8 cellular contexts compared by ENCODE assay signal in the genomic region with DNA sequence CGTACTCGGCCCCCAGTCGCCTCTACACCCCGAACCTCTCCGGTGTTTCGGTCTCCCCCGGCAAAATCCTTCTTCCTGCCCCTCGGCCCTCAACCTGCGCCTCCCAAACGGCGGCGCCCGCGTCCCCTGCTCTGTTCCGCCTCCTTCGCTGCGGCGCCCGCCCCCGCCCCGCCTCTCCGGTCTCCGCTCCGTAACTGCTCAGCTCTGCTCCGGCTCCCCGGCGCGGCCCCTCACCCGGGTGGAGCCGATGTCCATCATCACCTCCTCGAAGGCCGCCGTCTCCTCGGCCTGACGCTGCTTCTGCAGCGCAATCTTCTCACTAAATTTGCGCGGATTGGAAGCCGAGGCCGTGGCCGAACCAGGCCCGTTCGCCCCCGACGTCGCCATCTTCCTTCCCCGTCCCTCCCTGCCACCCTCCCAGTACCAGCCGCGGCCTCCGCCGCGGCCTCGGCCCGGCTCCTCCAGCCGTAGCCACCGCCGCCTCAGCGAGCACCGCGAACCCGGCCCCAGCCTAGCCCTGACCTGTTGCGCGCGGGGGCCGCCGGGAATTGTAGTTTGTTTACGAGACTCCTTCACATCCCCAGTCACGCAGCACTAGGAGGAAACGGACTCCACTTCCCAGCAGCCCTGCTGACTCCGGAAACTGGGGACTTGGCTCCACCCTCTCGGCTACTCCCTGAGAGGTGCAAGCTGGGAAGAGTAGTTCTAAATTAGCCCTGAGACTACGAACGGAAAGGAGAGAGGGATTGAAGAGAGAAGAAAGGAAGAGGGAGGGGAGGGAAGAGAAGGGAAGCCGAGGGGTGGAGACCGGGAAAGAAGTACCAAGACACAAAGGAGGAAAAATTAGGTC. TPM values are rescaled to one million over a fixed set of nuclear protein-coding genes. Genes with fewer than 3 reads are reported as not detected.
DNase-seq lines count a peak whose midpoint lies in the region; ATAC-seq, FAIRE-seq and TF ChIP-seq lines count a peak whose summit lies in the region.

A gene with protein sequence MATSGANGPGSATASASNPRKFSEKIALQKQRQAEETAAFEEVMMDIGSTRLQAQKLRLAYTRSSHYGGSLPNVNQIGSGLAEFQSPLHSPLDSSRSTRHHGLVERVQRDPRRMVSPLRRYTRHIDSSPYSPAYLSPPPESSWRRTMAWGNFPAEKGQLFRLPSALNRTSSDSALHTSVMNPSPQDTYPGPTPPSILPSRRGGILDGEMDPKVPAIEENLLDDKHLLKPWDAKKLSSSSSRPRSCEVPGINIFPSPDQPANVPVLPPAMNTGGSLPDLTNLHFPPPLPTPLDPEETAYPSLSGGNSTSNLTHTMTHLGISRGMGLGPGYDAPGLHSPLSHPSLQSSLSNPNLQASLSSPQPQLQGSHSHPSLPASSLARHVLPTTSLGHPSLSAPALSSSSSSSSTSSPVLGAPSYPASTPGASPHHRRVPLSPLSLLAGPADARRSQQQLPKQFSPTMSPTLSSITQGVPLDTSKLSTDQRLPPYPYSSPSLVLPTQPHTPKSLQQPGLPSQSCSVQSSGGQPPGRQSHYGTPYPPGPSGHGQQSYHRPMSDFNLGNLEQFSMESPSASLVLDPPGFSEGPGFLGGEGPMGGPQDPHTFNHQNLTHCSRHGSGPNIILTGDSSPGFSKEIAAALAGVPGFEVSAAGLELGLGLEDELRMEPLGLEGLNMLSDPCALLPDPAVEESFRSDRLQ (minus strand): TSS at position 502 of the 850 bp plus-strand sequence. CDS start 115 bp downstream, at position 387.

- no peaks in the 10 kb centered on the region for H3K9me2 ChIP-seq in OCI-LY1 (ENCODE audit: low read depth, low read length)

- H3K27ac ChIP-seq in OCI-LY1 (ENCODE audit: low read depth, low read length, poor library complexity, severe bottlenecking) (peak within 1 kb of the TSS; percentile 47), mesodermal cell (ENCODE audit: low read depth, low read length, severe bottlenecking) (peak within 1 kb of the TSS; percentile 74)

- no peaks in the 10 kb centered on the region for H3K27me3 ChIP-seq in OCI-LY1 (ENCODE audit: insufficient read depth, low read length)

- peak within 1 kb of the TSS; percentile 86 for H3K4me2 ChIP-seq in OCI-LY1 (ENCODE audit: low read length)

- DNase-seq in D341Med (ENCODE audit: low spot score) (peak; percentile 97), HuH-7 (ENCODE audit: low spot score) (peak; percentile 100)
- peak; percentile 97 for DNase-seq in activated CD8-positive, alpha-beta memory T cell treated with anti-CD3 and anti-CD28 coated beads, Interleukin-2, amount 50 U/mL, for 4 hours
- peak; percentile 89 to 97 for DNase-seq in stimulated activated CD8-positive, alpha-beta memory T cell treated with anti-CD3 and anti-CD28 coated beads, Interleukin-15, amount 100 ng/mL, for 4 hours (ENCODE audit: low read depth in 2 of 2)

- FAIRE-seq in endometrium (lab: Jason Lieb, UNC), result peak; percentile 94

- H3K9me3 ChIP-seq in OCI-LY1 (ENCODE audit: low read length), result no peaks in the 10 kb centered on the region
- H3K9me3 ChIP-seq in mesodermal cell (ENCODE audit: control insufficient read depth, low read length), result no peaks in the 10 kb centered on the region

- 0 out of 2 replicates have a peak, but pooled peaks have one; percentile 20 for TF ChIP-seq CTCF in OCI-LY1 (IDR thresholded peaks at IDR 0.05; ENCODE audit: low read length)

- peaks cover 44% of the 10 kb centered on the region for H3K4me1 ChIP-seq in OCI-LY1 (ENCODE audit: insufficient read depth, low read length, severe bottlenecking)
- peaks cover 16% of the 10 kb centered on the region for H3K4me1 ChIP-seq in mesodermal cell (ENCODE audit: control insufficient read depth, insufficient read depth, low read length, poor library complexity, severe bottlenecking)

- peak within 1 kb of the TSS; percentile 74 for H3K4me3 ChIP-seq in OCI-LY1 (ENCODE audit: low read depth, low read length, poor library complexity, severe bottlenecking)
- H3K4me3 ChIP-seq in mesodermal cell (ENCODE audit: extremely low read depth, insufficient read depth, low read length, poor library complexity, severe bottlenecking), result peak within 1 kb of the TSS; percentile 94

- H2AFZ ChIP-seq in OCI-LY1 (ENCODE audit: low read length), result no peak within 1 kb of the TSS

- ATAC-seq in GM21515 (IDR thresholded peaks at IDR 0.05; ENCODE audit: unreplicated experiment), result peak; percentile 66

- peaks cover 24% of the 10 kb centered on the region for H3K79me2 ChIP-seq in OCI-LY1 (ENCODE audit: insufficient read depth, low read length)

- H3K9ac ChIP-seq in OCI-LY1 (ENCODE audit: low read length), result peak within 1 kb of the TSS; percentile 79

- H3K36me3 ChIP-seq in OCI-LY1 (ENCODE audit: insufficient read depth, low read length) (peaks cover 14% of the 10 kb centered on the region; the same call in 1 of the 2 replicates), mesodermal cell (ENCODE audit: control insufficient read depth, insufficient read depth, low read length) (peaks cover 47% of the 10 kb centered on the region)

- no peaks in the 10 kb centered on the region for H4K20me1 ChIP-seq in OCI-LY1 (ENCODE audit: insufficient read depth, low read length)

- 0% methylated on average over 57 to 63 of the region's 75 CpGs for WGBS in mesodermal cell (ENCODE audit: insufficient coverage in 2 of 2), 2 experiments

- no peaks in the 10 kb centered on the region for H3F3A ChIP-seq in OCI-LY1 (ENCODE audit: insufficient read depth, low read length)

RNA-seq across cellular contexts. Expression of the gene that starts here (rescaled TPM):
- 36.3 TPM for polyA plus RNA-seq in mesodermal cell (2013, experiment 1 of 2)
- 26.6 TPM for polyA plus RNA-seq in mesodermal cell (2013, experiment 2 of 2)

Comparison
In these comparisons a context has a peak if more than half of its experiments do, and no peak if none do; other contexts are left out.
1. Peak in every context shown above with its lines: DNase-seq, ATAC-seq, H3K4me3 ChIP-seq and H3K27ac ChIP-seq.